In the genomic region with DNA sequence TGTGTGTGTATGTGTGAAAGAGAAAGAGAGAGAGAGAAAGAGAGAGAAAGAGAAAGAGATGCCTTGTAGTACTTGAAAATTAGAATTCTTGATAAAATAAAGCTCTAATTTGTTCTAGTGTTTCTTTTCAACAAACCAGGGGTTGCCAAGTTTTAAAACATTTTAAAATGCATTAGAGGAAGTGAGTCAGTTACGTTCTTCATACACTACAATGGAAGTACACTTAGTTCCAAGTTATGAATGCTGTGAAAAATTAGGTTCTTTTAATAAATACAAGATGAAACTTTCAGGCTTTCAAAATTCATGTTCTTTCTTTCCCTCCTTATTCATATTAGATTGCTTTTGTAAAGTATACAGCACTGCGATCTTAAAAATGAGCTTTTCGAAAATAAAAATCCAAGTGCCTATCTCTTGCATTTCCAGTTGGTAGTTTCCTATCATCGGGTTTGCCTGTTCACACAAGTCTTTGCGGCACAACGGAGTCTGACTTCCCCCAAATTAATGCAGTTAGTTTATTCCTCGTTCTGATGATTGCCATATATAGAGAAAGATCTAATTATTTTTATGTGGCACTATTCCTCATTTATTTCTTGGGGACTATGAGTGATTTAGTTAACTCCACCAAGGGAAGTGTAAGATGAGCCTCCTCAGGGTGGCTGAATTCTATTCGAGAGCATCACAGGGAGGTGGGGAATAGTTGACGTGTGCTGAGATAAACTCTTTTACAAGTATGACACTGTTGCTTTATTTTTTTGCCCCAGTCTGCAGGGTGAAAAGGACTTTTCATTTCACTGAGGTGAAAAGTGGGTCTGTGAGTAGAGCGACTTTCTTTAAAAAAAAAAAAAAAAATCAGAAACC, we compare ENCODE assay signal across 10 cellular contexts.
DNase-seq lines count a peak whose midpoint lies in the region; ATAC-seq, FAIRE-seq and TF ChIP-seq lines count a peak whose summit lies in the region.
"Had no signal": no experiment of that assay in that cellular context is flagged by ENCODE, and none has a peak within 500 bp of the region (broad histone marks: within the 10 kb centered on the region; RNA-seq: fewer than 3 reads in every experiment).

No MANE protein-coding gene starts in this region.

- H3K36me3 ChIP-seq in Loucy (ENCODE audit: insufficient read depth, low read length), result no peaks in the 10 kb centered on the region
- H3K36me3 ChIP-seq in H1 (ENCODE audit: control insufficient read depth in 2 of 4, insufficient read depth in 4 of 4, low read length in 3 of 4), result no peaks in the 10 kb centered on the region
- H3K36me3 ChIP-seq in BE2C, result no peaks in the 10 kb centered on the region

- H2BK5ac ChIP-seq in H1 (ENCODE audit: low read depth, low read length), result no peak overlapping the region

- H4K8ac ChIP-seq in H1 (ENCODE audit: extremely low read depth, insufficient read depth, low read length), result no peak overlapping the region

- no peak overlapping the region for H3K4me2 ChIP-seq in Loucy (ENCODE audit: low read depth, low read length, poor library complexity, severe bottlenecking)
- peak overlapping the region; percentile 64 to 91 for H3K4me2 ChIP-seq in H1 (ENCODE audit: insufficient read depth in 1 of 2, low read depth in 2 of 2, low read length in 2 of 2)

- H4K20me1 ChIP-seq in Loucy (ENCODE audit: insufficient read depth, low read length, poor library complexity, severe bottlenecking) (no peaks in the 10 kb centered on the region), H1 (replicated peaks in 1 of 2; ENCODE audit: control insufficient read depth in 1 of 2, insufficient read depth in 2 of 2, low read length in 2 of 2) (no peaks in the 10 kb centered on the region)

- H3K18ac ChIP-seq in H1 (ENCODE audit: extremely low read depth, low read length), result no peak overlapping the region

- no peak overlapping the region for H2BK15ac ChIP-seq in H1 (ENCODE audit: low read length)

- no peak overlapping the region for H2BK120ac ChIP-seq in H1 (replicated peaks; ENCODE audit: low read depth, low read length)

- no peak overlapping the region for H3K27ac ChIP-seq in H1 (ENCODE audit: low read depth, low read length)
- H3K27ac ChIP-seq in temporal lobe (ENCODE audit: low read depth, low read length), result peak overlapping the region; percentile 54

- WGBS in H1 (ENCODE audit: extremely low coverage in 1 of 2, insufficient coverage in 1 of 2, insufficient read length in 1 of 2, insufficient replicate concordance in 2 of 2, low coverage in 1 of 2, low lambda C conversion rate in 2 of 2, missing lambda C conversion rate in 1 of 2), 2 experiments, result 67% methylated on average over 10 of the region's 10 CpGs; no CpG with 5 or more reads in 1 of the 2 experiments

- TF ChIP-seq CTCF in Loucy (conservative IDR thresholded peaks at IDR 0.05; ENCODE audit: low read length) (no peak), H1 (IDR thresholded peaks at IDR 0.05; ENCODE audit: control extremely low read depth in 1 of 3, insufficient read depth in 1 of 3, low read depth in 1 of 3, low read length in 3 of 3) (no peak), BE2C (IDR thresholded peaks at IDR 0.05; ENCODE audit: low read depth, low read length) (no peak)

- H4K91ac ChIP-seq in H1 (replicated peaks; ENCODE audit: insufficient read length, low read length), result no peak overlapping the region

- H4K5ac ChIP-seq in H1 (ENCODE audit: insufficient read length, low read depth, low read length), result no peak overlapping the region

- H3F3A ChIP-seq in Loucy (ENCODE audit: low read depth), result no peaks in the 10 kb centered on the region

- H2BK12ac ChIP-seq in H1 (ENCODE audit: low read depth, low read length), result 0 out of 2 replicates have a peak overlapping the region, but pooled peaks have one; percentile 18

- H2AFZ ChIP-seq in Loucy (ENCODE audit: low read length), result peak overlapping the region; percentile 44; the same call in 1 of the 2 replicates
- H2AFZ ChIP-seq in H1 (ENCODE audit: low read length), result no peak overlapping the region

- no peak overlapping the region for H3K9ac ChIP-seq in Loucy (ENCODE audit: low read depth, low read length, poor library complexity, severe bottlenecking)
- H3K9ac ChIP-seq in H1 (replicated peaks in 1 of 4; ENCODE audit: extremely low read depth in 1 of 4, low read depth in 3 of 4, low read length in 3 of 4), result no peak overlapping the region

- TF ChIP-seq RAD21 in H1 (IDR thresholded peaks at IDR 0.05 in 1 of 2, conservative IDR thresholded peaks at IDR 0.05 in 1 of 2; ENCODE audit: low read depth in 2 of 2, low read length in 2 of 2), result no peak

- CTCF ChIA-PET in H1 (lab: Charles Lee; ENCODE audit: partially characterized antibody), result interaction anchor here (0.6 to 5.5 kb wide), 3 partner anchors 13 to 51 kb away, joined by 3 to 23 read pairs (median 3); no protein-coding TSS in a partner anchor

- no peaks in the 10 kb centered on the region for H3K79me2 ChIP-seq in Loucy (ENCODE audit: insufficient read depth, low read length)
- no peaks in the 10 kb centered on the region for H3K79me2 ChIP-seq in H1 (ENCODE audit: control insufficient read depth in 1 of 2, insufficient read depth in 2 of 2, low read length in 2 of 2)

- no peak overlapping the region for H3K14ac ChIP-seq in H1 (ENCODE audit: insufficient read length)

- H3K27me3 ChIP-seq in Loucy (ENCODE audit: insufficient read depth, low read length, poor library complexity, severe bottlenecking) (no peaks in the 10 kb centered on the region), H1 (replicated peaks in 1 of 4; ENCODE audit: control insufficient read depth in 3 of 4, extremely low read depth in 1 of 4, insufficient read depth in 3 of 4, low read length in 3 of 4) (peaks cover 0 to 2% (median 0%) of the 10 kb centered on the region in 4 experiments; a peak in 1 of 7 replicates), BE2C (no peaks in the 10 kb centered on the region)

- DNase-seq in H1 (ENCODE audit: low read depth in 1 of 2, low spot score in 2 of 2) (no peak), lung microvascular endothelial cell (ENCODE audit: low read depth in 2 of 2) (peak; percentile 56 to 61), BE2C (no peak)
- DNase-seq in central memory CD4-positive, alpha-beta T cell, result no peak
- no peak for DNase-seq in stimulated activated CD4-positive, alpha-beta T cell treated with anti-CD3 and anti-CD28 coated beads, Interleukin-15, amount 100 ng/mL, for 24 hours
- DNase-seq: activated CD4-positive, alpha-beta T cell treated with anti-CD3 and anti-CD28 coated beads for 4 hours had no signal

- no peak for ATAC-seq in GM19351 (IDR thresholded peaks at IDR 0.05; ENCODE audit: unreplicated experiment)
- ATAC-seq: GM12878 had no signal

- H2BK20ac ChIP-seq in H1 (ENCODE audit: low read length), result no peak overlapping the region

- no peak overlapping the region for H3K23ac ChIP-seq in H1 (ENCODE audit: insufficient read length)

- H3K4me3 ChIP-seq in Loucy (ENCODE audit: low read length, poor library complexity, severe bottlenecking) (no peak overlapping the region), H1 (ENCODE audit: extremely low read depth in 1 of 4, insufficient read depth in 2 of 4, low read depth in 3 of 4, low read length in 4 of 4) (peak overlapping the region in 2 of 4 experiments; percentile 22 to 46; a peak in 4 of 8 replicates), BE2C (ENCODE audit: low read depth, low read length) (no peak overlapping the region)
- H3K4me3 ChIP-seq: GM12878 had no signal

- H3K23me2 ChIP-seq in H1 (ENCODE audit: low read depth, low read length), result no peaks in the 10 kb centered on the region; the same call in 1 of the 2 replicates

- no peak overlapping the region for H3K4ac ChIP-seq in H1 (replicated peaks; ENCODE audit: insufficient read length, low read depth, low read length)

- no peaks in the 10 kb centered on the region for H3K79me1 ChIP-seq in H1 (ENCODE audit: low read depth, low read length)

- no peak overlapping the region; the same call in 1 of the 2 replicates for H2AK5ac ChIP-seq in H1 (ENCODE audit: low read depth, low read length)

- no peak for FAIRE-seq in H1 (lab: Jason Lieb, UNC)
- FAIRE-seq: GM12878 had no signal

- H3K4me1 ChIP-seq in Loucy (ENCODE audit: insufficient read depth, low read length, poor library complexity, severe bottlenecking) (no peaks in the 10 kb centered on the region), H1 (replicated peaks in 1 of 4; ENCODE audit: control insufficient read depth in 3 of 4, insufficient read depth in 4 of 4, low read length in 3 of 4) (peaks cover 0 to 10% (median 8%) of the 10 kb centered on the region in 4 experiments; a peak in 6 of 7 replicates), BE2C (no peaks in the 10 kb centered on the region)

- H3K56ac ChIP-seq in H1 (replicated peaks; ENCODE audit: insufficient read length, low read depth, low read length), result no peak overlapping the region

- H3K9me2 ChIP-seq in Loucy (replicated peaks; ENCODE audit: low read depth, low read length), result no peaks in the 10 kb centered on the region

- no peak for TF ChIP-seq POLR2A in H1 (IDR thresholded peaks at IDR 0.05; ENCODE audit: control extremely low read depth in 1 of 2, low read depth in 2 of 2, low read length in 2 of 2)

- POLR2A ChIA-PET in H1 (lab: Charles Lee; ENCODE audit: partially characterized antibody), result interaction anchor here (0.6 kb wide), 1 partner anchor 14 kb away, joined by 3 read pairs; no protein-coding TSS in a partner anchor

- H3K9me3 ChIP-seq in Loucy (ENCODE audit: insufficient read depth, low read depth, low read length), result no peaks in the 10 kb centered on the region
- no peaks in the 10 kb centered on the region for H3K9me3 ChIP-seq in H1 (ENCODE audit: insufficient read depth in 2 of 2, low read depth in 1 of 2, low read length in 1 of 2)
- no peaks in the 10 kb centered on the region for H3K9me3 ChIP-seq in BE2C

- no peak for TF ChIP-seq EP300 in H1 (IDR thresholded peaks at IDR 0.05; ENCODE audit: borderline replicate concordance in 1 of 2, low read depth in 2 of 2, low read length in 2 of 2)

TF ChIP-seq in H1, 55 proteins besides CTCF, POLR2A, EP300 and RAD21 (continues in another document):
- TF ChIP-seq ASH2L (IDR thresholded peaks at IDR 0.05; ENCODE audit: low read length) (no peak), SIRT6 (IDR thresholded peaks at IDR 0.05; ENCODE audit: low read length) (no peak), PHF8 (conservative IDR thresholded peaks at IDR 0.05; ENCODE audit: low read depth, low read length) (no peak), SIN3A (conservative IDR thresholded peaks at IDR 0.05 in 1 of 2, IDR thresholded peaks at IDR 0.05 in 1 of 2; ENCODE audit: low read depth in 1 of 2, low read length in 2 of 2) (no peak), FOSL1 (IDR thresholded peaks at IDR 0.05; ENCODE audit: insufficient read depth, low read depth, low read length) (no peak), SRF (IDR thresholded peaks at IDR 0.05; ENCODE audit: low read depth, low read length) (no peak), HDAC6 (IDR thresholded peaks at IDR 0.05; ENCODE audit: low read depth, low read length) (no peak)
- TF ChIP-seq, protein P1, sequence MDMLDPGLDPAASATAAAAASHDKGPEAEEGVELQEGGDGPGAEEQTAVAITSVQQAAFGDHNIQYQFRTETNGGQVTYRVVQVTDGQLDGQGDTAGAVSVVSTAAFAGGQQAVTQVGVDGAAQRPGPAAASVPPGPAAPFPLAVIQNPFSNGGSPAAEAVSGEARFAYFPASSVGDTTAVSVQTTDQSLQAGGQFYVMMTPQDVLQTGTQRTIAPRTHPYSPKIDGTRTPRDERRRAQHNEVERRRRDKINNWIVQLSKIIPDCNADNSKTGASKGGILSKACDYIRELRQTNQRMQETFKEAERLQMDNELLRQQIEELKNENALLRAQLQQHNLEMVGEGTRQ (IDR thresholded peaks at IDR 0.05; ENCODE audit: low read length), result no peak

Comparison
In these comparisons a context has a peak if more than half of its experiments do, and no peak if none do; other contexts are left out.
1. DNase-seq: peak in lung microvascular endothelial cell (2 of 2); none in H1 (0 of 2), BE2C (single experiment), central memory CD4-positive, alpha-beta T cell (single experiment) and stimulated activated CD4-positive, alpha-beta T cell treated with anti-CD3 and anti-CD28 coated beads, Interleukin-15, amount 100 ng/mL, for 24 hours (single experiment).